ENCODE assay signal across 8 cellular contexts in the genomic region with DNA sequence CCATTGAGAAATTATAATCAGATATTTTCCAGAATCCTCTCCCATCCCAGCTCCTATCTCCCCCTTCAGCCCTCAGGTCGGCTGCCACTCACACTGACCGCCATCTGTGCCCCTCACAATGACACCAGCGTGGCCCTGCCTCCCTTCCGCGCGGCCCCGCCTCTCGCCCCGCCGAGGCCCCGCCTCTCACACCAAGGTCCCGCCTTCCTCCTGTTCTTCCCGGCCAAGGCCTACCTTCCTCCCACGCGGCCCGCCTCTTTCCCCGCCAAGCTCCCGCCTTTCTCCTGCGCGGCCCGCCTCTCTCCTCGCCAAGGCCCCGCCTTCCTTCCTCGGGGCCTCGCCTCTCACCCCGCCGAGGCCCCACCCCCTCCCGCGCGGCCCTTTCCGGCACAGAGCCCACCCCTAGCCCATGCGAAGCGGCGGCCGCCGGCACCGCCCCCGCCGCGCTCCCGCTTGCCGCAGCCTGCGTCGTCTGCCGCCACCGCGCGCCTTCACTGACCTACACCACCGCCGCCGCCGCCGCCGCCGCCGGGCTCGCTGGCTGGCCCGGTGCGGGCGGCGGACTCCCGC. TPM values are rescaled to one million over a fixed set of nuclear protein-coding genes. Genes with fewer than 3 reads are reported as not detected.
A peak's percentile ranks its signal among the peaks of the same experiment; 100 is the strongest.
DNase-seq lines count a peak whose midpoint lies in the region; ATAC-seq and TF ChIP-seq lines count a peak whose summit lies in the region.

Gene DNAJC21, plus strand, starts transcription at position 410 of the 570 bp plus-strand sequence. CDS start 261 bp downstream, outside the sequence.

- no peaks in the 10 kb centered on the region for H3K27me3 ChIP-seq in BE2C

- H3K9me3 ChIP-seq in BE2C = no peaks in the 10 kb centered on the region

- H3K36me3 ChIP-seq in BE2C = peaks cover 24% of the 10 kb centered on the region

- H3K27ac ChIP-seq in cingulate gyrus (ENCODE audit: low read depth, low read length) = peak within 1 kb of the TSS; percentile 62

- no peak for TF ChIP-seq CTCF in BE2C (IDR thresholded peaks at IDR 0.05; ENCODE audit: low read depth, low read length)

- no peaks in the 10 kb centered on the region; the same call in 1 of the 2 replicates for H3K4me1 ChIP-seq in BE2C

- peak; percentile 98 for DNase-seq in BE2C
- peak; percentile 98 for DNase-seq in NCI-H526 treated with DMSO at 0.1 percent for 48 hours (lab: John Stamatoyannopoulos, UW)
- DNase-seq in activated CD4-positive, alpha-beta T cell treated with anti-CD3 and anti-CD28 coated beads for 48 hours = peak; percentile 99
- peak; percentile 98 for DNase-seq in kidney tubule cell (ENCODE audit: low spot score)
- peak; percentile 95 to 97 for DNase-seq in stimulated activated CD4-positive, alpha-beta T cell treated with anti-CD3 and anti-CD28 coated beads, Interleukin-1b, Interleukin-23, amount 100 ng/mL, for 1 hour (ENCODE audit: low read depth in 2 of 2)

- H3K4me3 ChIP-seq in BE2C (ENCODE audit: low read depth, low read length) = peak within 1 kb of the TSS; percentile 71

- ATAC-seq in GM19351 (IDR thresholded peaks at IDR 0.05; ENCODE audit: unreplicated experiment) (peak; percentile 78), HG03520 (IDR thresholded peaks at IDR 0.05; ENCODE audit: unreplicated experiment) (peak; percentile 82)

RNA-seq across cellular contexts. Expression of gene DNAJC21, which starts in this region (rescaled TPM):
- 26.4 TPM for polyA plus RNA-seq in BE2C (2012; ENCODE audit: insufficient read depth, insufficient read length, low read depth)

Comparison
In these comparisons a context has a peak if more than half of its experiments do, and no peak if none do; other contexts are left out.
1. Peak in every context shown above with its lines: DNase-seq, ATAC-seq, H3K4me3 ChIP-seq and H3K27ac ChIP-seq.